11 cellular contexts compared by ENCODE assay signal in the genomic region with DNA sequence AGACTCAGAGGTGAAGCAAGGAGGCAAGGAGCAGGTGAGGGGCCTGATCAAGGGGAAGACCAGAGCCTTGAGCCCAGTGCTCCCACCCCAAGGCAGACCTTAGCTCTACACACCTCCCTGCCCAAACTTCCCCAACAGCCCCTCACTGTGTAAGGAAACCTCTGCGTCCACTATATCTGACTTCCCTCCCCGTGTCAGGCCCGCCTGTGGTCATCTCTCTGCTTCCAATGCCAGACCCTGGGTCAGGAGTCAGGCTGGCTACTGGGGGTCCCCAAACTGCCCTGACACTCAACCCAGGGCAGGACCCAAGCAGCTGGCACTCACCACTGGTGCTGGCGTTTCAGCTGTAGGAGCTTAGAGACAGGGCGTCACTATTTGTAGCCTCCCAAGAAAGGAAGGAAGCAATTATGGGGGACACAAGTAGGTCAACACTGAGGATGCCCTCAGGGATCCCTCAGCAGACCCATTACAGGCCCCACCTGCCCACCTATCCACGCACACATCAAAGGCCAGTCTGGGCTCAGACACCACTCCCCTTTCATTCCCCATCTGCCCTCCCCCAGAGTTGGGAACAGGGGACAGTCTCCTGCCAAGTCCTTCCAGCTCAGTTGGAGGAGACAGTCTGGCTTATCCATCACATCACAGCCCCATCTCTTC. TPM values are rescaled to one million over a fixed set of nuclear protein-coding genes. Genes with fewer than 3 reads are reported as not detected.
DNase-seq lines count a peak whose midpoint lies in the region; ATAC-seq and TF ChIP-seq lines count a peak whose summit lies in the region.
"Had no signal": no experiment of that assay in that cellular context is flagged by ENCODE, and none has a peak within 500 bp of the region (broad histone marks: within the 10 kb centered on the region; RNA-seq: fewer than 3 reads in every experiment).

No MANE protein-coding gene starts in this region.

- no peak overlapping the region for H2AFZ ChIP-seq in osteoblast (ENCODE audit: low read length)

- H3K9me3 Mint-ChIP-seq in endodermal cell: no peaks in the 10 kb centered on the region
- no peaks in the 10 kb centered on the region for H3K9me3 Mint-ChIP-seq in activated CD4-positive, alpha-beta T cell treated with anti-CD3 and anti-CD28 coated beads, Interleukin-2, amount 10 ng/mL, durations not matched to agents 24 days and 14 days

- 86 to 93% methylated on average over 2 to 6 of the region's 6 CpGs for WGBS in endodermal cell (ENCODE audit: insufficient coverage in 1 of 2, insufficient read length in 1 of 2), 2 experiments

- peak overlapping the region; percentile 53 for H3K4me2 ChIP-seq in osteoblast (ENCODE audit: insufficient read depth, low read length)

- H3K27me3 Mint-ChIP-seq in endodermal cell (ENCODE audit: insufficient read depth): peaks cover 5% of the 10 kb centered on the region
- H3K27me3 Mint-ChIP-seq in activated CD4-positive, alpha-beta T cell treated with anti-CD3 and anti-CD28 coated beads, Interleukin-2, amount 10 ng/mL, durations not matched to agents 24 days and 14 days: no peaks in the 10 kb centered on the region

- H3K36me3 ChIP-seq in right atrium auricular region (no peaks in the 10 kb centered on the region), endodermal cell (ENCODE audit: control insufficient read depth, insufficient read depth, low read length) (no peaks in the 10 kb centered on the region), osteoblast (ENCODE audit: insufficient read depth, low read length) (no peaks in the 10 kb centered on the region), vagina (no peaks in the 10 kb centered on the region)

- TF ChIP-seq CTCF in right atrium auricular region (IDR thresholded peaks at IDR 0.05) (no peak), endodermal cell (conservative IDR thresholded peaks at IDR 0.05) (no peak), osteoblast (IDR thresholded peaks at IDR 0.05; ENCODE audit: extremely low read depth, low read depth, low read length) (no peak), vagina (IDR thresholded peaks at IDR 0.05) (no peak)

- no peak overlapping the region for H3K27ac Mint-ChIP-seq in endodermal cell
- no peak overlapping the region for H3K27ac Mint-ChIP-seq in activated CD4-positive, alpha-beta T cell treated with anti-CD3 and anti-CD28 coated beads, Interleukin-2, amount 10 ng/mL, durations not matched to agents 24 days and 14 days
- H3K27ac Mint-ChIP-seq: activated CD8-positive, alpha-beta memory T cell treated with anti-CD3 and anti-CD28 coated beads, Interleukin-2, amount 10 ng/mL, durations not matched to agents 7 days and 5 days had no signal

- H3K36me3 Mint-ChIP-seq in endodermal cell (ENCODE audit: low read depth): no peaks in the 10 kb centered on the region
- H3K36me3 Mint-ChIP-seq in activated CD4-positive, alpha-beta T cell treated with anti-CD3 and anti-CD28 coated beads, Interleukin-2, amount 10 ng/mL, durations not matched to agents 24 days and 14 days (ENCODE audit: low read depth): peaks cover 2% of the 10 kb centered on the region

- peaks cover 12% of the 10 kb centered on the region for H3K4me1 Mint-ChIP-seq in endodermal cell
- H3K4me1 Mint-ChIP-seq in activated CD4-positive, alpha-beta T cell treated with anti-CD3 and anti-CD28 coated beads, Interleukin-2, amount 10 ng/mL, durations not matched to agents 24 days and 14 days: peaks cover 41% of the 10 kb centered on the region

- no peak for DNase-seq in right atrium auricular region (ENCODE audit: low spot score)
- no peak for DNase-seq in Right ventricle myocardium inferior (ENCODE audit: missing footprints)
- DNase-seq in endodermal cell: peak; percentile 39
- DNase-seq in osteoblast (ENCODE audit: insufficient read length, low spot score, missing footprints): no peak
- DNase-seq in vagina (ENCODE audit: extremely low spot score in 2 of 2): peak in 1 of 2 donors; percentile 87
- no peak for DNase-seq in dedifferentiated amniotic fluid mesenchymal stem cell (ENCODE audit: extremely low spot score)
- DNase-seq in activated CD4-positive, alpha-beta T cell treated with anti-CD3 and anti-CD28 coated beads, Interleukin-2, amount 10 ng/mL, durations not matched to agents 24 days and 14 days: no peak
- DNase-seq: activated CD8-positive, alpha-beta memory T cell treated with anti-CD3 and anti-CD28 coated beads, Interleukin-2, amount 10 ng/mL, durations not matched to agents 7 days and 5 days had no signal

- TF ChIP-seq POLR2A in vagina (IDR thresholded peaks at IDR 0.05): no peak

- no peak overlapping the region for H3K9ac ChIP-seq in endodermal cell (ENCODE audit: extremely low read depth, low read length, poor library complexity, severe bottlenecking)

- ATAC-seq in Right ventricle myocardium inferior (no peak), HG03342 (IDR thresholded peaks at IDR 0.05; ENCODE audit: unreplicated experiment) (no peak)
- ATAC-seq: activated CD8-positive, alpha-beta memory T cell treated with anti-CD3 and anti-CD28 coated beads, Interleukin-2, amount 10 ng/mL, durations not matched to agents 7 days and 5 days had no signal

- no peaks in the 10 kb centered on the region for H3K79me2 ChIP-seq in osteoblast (ENCODE audit: insufficient read depth, low read length)

- H3K27ac ChIP-seq in right atrium auricular region: peak overlapping the region; percentile 52 to 70
- no peak overlapping the region for H3K27ac ChIP-seq in endodermal cell (ENCODE audit: low read depth, low read length)
- peak overlapping the region; percentile 80 for H3K27ac ChIP-seq in osteoblast (ENCODE audit: low read depth, low read length)
- peak overlapping the region; percentile 99 for H3K27ac ChIP-seq in vagina

- H3K4me3 Mint-ChIP-seq in endodermal cell: no peak overlapping the region
- H3K4me3 Mint-ChIP-seq in activated CD4-positive, alpha-beta T cell treated with anti-CD3 and anti-CD28 coated beads, Interleukin-2, amount 10 ng/mL, durations not matched to agents 24 days and 14 days: no peak overlapping the region
- H3K4me3 Mint-ChIP-seq: activated CD8-positive, alpha-beta memory T cell treated with anti-CD3 and anti-CD28 coated beads, Interleukin-2, amount 10 ng/mL, durations not matched to agents 7 days and 5 days had no signal

- H3K4me3 ChIP-seq in right atrium auricular region (no peak overlapping the region), endodermal cell (ENCODE audit: low read length) (no peak overlapping the region), osteoblast (ENCODE audit: insufficient read depth, low read length) (no peak overlapping the region), vagina (no peak overlapping the region)

- no peaks in the 10 kb centered on the region for H4K20me1 ChIP-seq in osteoblast (ENCODE audit: insufficient read depth, low read length)

- intact Hi-C loops in Right ventricle myocardium inferior (cut with DNase I): loop anchor here (2.0 kb wide), 1 partner anchor 17 kb away; no protein-coding TSS in a partner anchor
- intact Hi-C loops in vagina (cut with DNase I): loop anchor here (2.0 kb wide), 1 partner anchor 13 kb away; no protein-coding TSS in a partner anchor
- intact Hi-C loops in activated CD4-positive, alpha-beta T cell treated with anti-CD3 and anti-CD28 coated beads, Interleukin-2, amount 10 ng/mL, durations not matched to agents 24 days and 14 days (cut with micrococcal nuclease): no loop called here

- H3K27me3 ChIP-seq in right atrium auricular region: no peaks in the 10 kb centered on the region
- H3K27me3 ChIP-seq in endodermal cell (ENCODE audit: control insufficient read depth, insufficient read depth, low read length, poor library complexity, severe bottlenecking): no peaks in the 10 kb centered on the region
- no peaks in the 10 kb centered on the region for H3K27me3 ChIP-seq in osteoblast (ENCODE audit: insufficient read depth, low read length)
- no peaks in the 10 kb centered on the region for H3K27me3 ChIP-seq in vagina

- H3K9me3 ChIP-seq in right atrium auricular region (no peaks in the 10 kb centered on the region), endodermal cell (ENCODE audit: control insufficient read depth, low read length) (no peaks in the 10 kb centered on the region), osteoblast (ENCODE audit: low read depth, low read length) (no peaks in the 10 kb centered on the region), vagina (no peaks in the 10 kb centered on the region)

- peaks cover 0 to 73% of the 10 kb centered on the region in 2 donors for H3K4me1 ChIP-seq in right atrium auricular region
- H3K4me1 ChIP-seq in endodermal cell (ENCODE audit: control insufficient read depth, insufficient read depth, low read length): peaks cover 6% of the 10 kb centered on the region
- H3K4me1 ChIP-seq in osteoblast (ENCODE audit: insufficient read depth, low read length): peaks cover 35% of the 10 kb centered on the region
- H3K4me1 ChIP-seq in vagina: peaks cover 86% of the 10 kb centered on the region

RNA-seq across cellular contexts. Expression of gene S100A3, which starts 0.8 kb away (rescaled TPM):
- total RNA-seq in right atrium auricular region: 1 to 10 TPM; 1.8 to 3.4 TPM
- total RNA-seq in Right ventricle myocardium inferior: 0.49 TPM
- not detected for total RNA-seq in endodermal cell
- polyA plus RNA-seq in endodermal cell (2013, experiment 1 of 2): 0.46 TPM
- polyA plus RNA-seq in endodermal cell (2013, experiment 2 of 2): 0.58 TPM
- total RNA-seq in osteoblast: 4.4 and 7.6 TPM in 2 replicates
- total RNA-seq in vagina: 9.6 TPM
- total RNA-seq in activated CD4-positive, alpha-beta T cell treated with anti-CD3 and anti-CD28 coated beads, Interleukin-2, amount 10 ng/mL, durations not matched to agents 24 days and 14 days: not detected in 2 replicates
- total RNA-seq: activated CD8-positive, alpha-beta memory T cell treated with anti-CD3 and anti-CD28 coated beads, Interleukin-2, amount 10 ng/mL, durations not matched to agents 7 days and 5 days; sciatic nerve had no signal

RNA-seq across cellular contexts. Expression of gene S100A4, which starts 4.3 kb away (rescaled TPM):
- total RNA-seq in right atrium auricular region (100 to 1,000 TPM; 144 to 156 TPM), Right ventricle myocardium inferior (164 TPM), endodermal cell (1 to 10 TPM; 4.9 to 6.2 TPM), osteoblast (21.5 and 63.0 TPM in 2 replicates), vagina (375 TPM)
- 24.8 TPM for polyA plus RNA-seq in endodermal cell (2013, experiment 1 of 2)
- polyA plus RNA-seq in endodermal cell (2013, experiment 2 of 2): 24.1 TPM
- 132 and 134 TPM in 2 replicates for total RNA-seq in activated CD4-positive, alpha-beta T cell treated with anti-CD3 and anti-CD28 coated beads, Interleukin-2, amount 10 ng/mL, durations not matched to agents 24 days and 14 days

RNA-seq across cellular contexts. Expression of gene S100A5, which starts 9.1 kb away (rescaled TPM):
- not detected for total RNA-seq in right atrium auricular region
- not detected for total RNA-seq in Right ventricle myocardium inferior
- total RNA-seq in endodermal cell: not detected
- not detected for polyA plus RNA-seq in endodermal cell (2013, experiment 1 of 2)
- polyA plus RNA-seq in endodermal cell (2013, experiment 2 of 2): not detected
- total RNA-seq in osteoblast: not detected in 2 replicates
- not detected for total RNA-seq in vagina
- 2.3 and 2.6 TPM in 2 replicates for total RNA-seq in activated CD4-positive, alpha-beta T cell treated with anti-CD3 and anti-CD28 coated beads, Interleukin-2, amount 10 ng/mL, durations not matched to agents 24 days and 14 days
- total RNA-seq: M059J, sciatic nerve had no signal

RNA-seq across cellular contexts. Expression of gene S100A6, which starts 14.1 kb away (rescaled TPM):
- total RNA-seq in right atrium auricular region: 100 to 1,000 TPM; 156 to 324 TPM
- 265 TPM for total RNA-seq in Right ventricle myocardium inferior
- total RNA-seq in endodermal cell: 1 to 10 TPM; 3.7 to 7.5 TPM
- 25.5 TPM for polyA plus RNA-seq in endodermal cell (2013, experiment 1 of 2)
- polyA plus RNA-seq in endodermal cell (2013, experiment 2 of 2): 34.9 TPM
- total RNA-seq in osteoblast: 1,187 and 1,317 TPM in 2 replicates
- total RNA-seq in vagina: 562 TPM
- 166 and 174 TPM in 2 replicates for total RNA-seq in activated CD4-positive, alpha-beta T cell treated with anti-CD3 and anti-CD28 coated beads, Interleukin-2, amount 10 ng/mL, durations not matched to agents 24 days and 14 days

RNA-seq across cellular contexts. Expression of gene S100A2, which starts 15.8 kb away (rescaled TPM):
- total RNA-seq in right atrium auricular region (not detected), Right ventricle myocardium inferior (2.3 TPM), endodermal cell (1 to 10 TPM in 1 of 2 donors, under 1 TPM in 1; 0.92 to 3.1 TPM), osteoblast (1.8 and 2.1 TPM in 2 replicates), vagina (470 TPM)
- not detected for polyA plus RNA-seq in endodermal cell (2013, experiment 1 of 2)
- not detected for polyA plus RNA-seq in endodermal cell (2013, experiment 2 of 2)
- total RNA-seq in activated CD4-positive, alpha-beta T cell treated with anti-CD3 and anti-CD28 coated beads, Interleukin-2, amount 10 ng/mL, durations not matched to agents 24 days and 14 days: 0.40 and 1.2 TPM in 2 replicates
